ENCODE assay signal across 18 cellular contexts in the genomic region with DNA sequence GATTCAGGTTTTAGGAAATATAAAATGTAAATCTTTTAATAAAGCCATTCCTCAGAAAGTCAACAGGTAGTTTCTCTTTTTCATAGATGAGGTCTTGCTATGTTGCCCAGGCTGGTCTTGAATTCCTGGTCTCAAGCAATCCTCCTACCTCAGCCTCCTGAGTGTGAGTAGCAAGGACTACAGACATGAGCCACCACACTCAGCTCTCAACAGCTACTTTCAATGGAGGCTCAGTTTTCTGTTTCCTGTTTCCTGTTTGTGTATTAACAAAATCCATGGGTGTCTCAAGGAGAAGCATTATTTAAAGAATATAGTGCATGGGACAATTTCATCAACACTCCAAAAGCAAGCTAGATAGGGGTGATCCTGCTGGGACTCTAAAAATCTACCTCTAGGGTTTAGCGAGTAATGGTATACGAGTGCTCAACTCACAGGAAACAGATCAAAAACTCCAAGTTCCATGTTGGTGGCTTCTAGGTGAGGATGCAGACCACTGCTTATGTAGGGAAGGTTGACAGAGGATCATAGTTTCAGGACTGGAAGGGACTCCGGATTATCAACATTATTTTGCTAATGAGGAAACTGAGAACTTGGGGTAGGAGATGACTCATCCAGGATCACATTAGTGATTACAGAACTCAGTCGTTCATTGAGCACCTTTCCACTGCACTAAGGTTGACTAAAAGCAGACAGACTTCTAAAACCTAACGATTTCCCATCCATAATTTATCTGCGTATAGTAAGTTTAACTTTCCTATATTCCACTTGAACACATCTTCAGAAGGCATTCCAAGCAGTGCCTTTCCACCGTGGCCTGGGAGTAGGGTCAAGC.
DNase-seq lines count a peak whose midpoint lies in the region; ATAC-seq lines count a peak whose summit lies in the region.
"Had no signal": no experiment of that assay in that cellular context is flagged by ENCODE, and none has a peak within 500 bp of the region (broad histone marks: within the 10 kb centered on the region; RNA-seq: fewer than 3 reads in every experiment).

No MANE protein-coding gene starts in this region.

- peaks cover 21% of the 10 kb centered on the region for H3K4me1 Mint-ChIP-seq in activated naive CD8-positive, alpha-beta T cell treated with anti-CD3 and anti-CD28 coated beads, Interleukin-2, amount 10 ng/mL, durations not matched to agents 7 days and 5 days
- peaks cover 36% of the 10 kb centered on the region for H3K4me1 Mint-ChIP-seq in activated naive CD8-positive, alpha-beta T cell treated with anti-CD3 and anti-CD28 coated beads for 36 hours
- H3K4me1 Mint-ChIP-seq in T-helper 1 cell treated with Interleukin-12 subunit alpha and Interleukin-12 subunit beta and Interleukin-4 antibody, amounts not matched to agents 30 μg/mL and 1 μg/mL, for 36 hours (ENCODE audit: low read depth), result peaks cover 36% of the 10 kb centered on the region
- H3K4me1 Mint-ChIP-seq in stimulated activated effector memory CD8-positive, alpha-beta T cell treated with anti-CD3 and anti-CD28 coated beads, Interleukin-12 subunit alpha, Interleukin-12 subunit beta, amount 100 ng/mL, for 72 hours, result peaks cover 58% of the 10 kb centered on the region

- no peak for DNase-seq in activated naive CD8-positive, alpha-beta T cell treated with anti-CD3 and anti-CD28 coated beads, Interleukin-2, amount 10 ng/mL, durations not matched to agents 7 days and 5 days
- DNase-seq in activated naive CD8-positive, alpha-beta T cell treated with anti-CD3 and anti-CD28 coated beads for 36 hours, result no peak
- no peak for DNase-seq in stimulated activated effector memory CD8-positive, alpha-beta T cell treated with anti-CD3 and anti-CD28 coated beads, Interleukin-12 subunit alpha, Interleukin-12 subunit beta, amount 100 ng/mL, for 72 hours (ENCODE audit: low spot score in 2 of 2)
- no peak for DNase-seq in germinal center (ENCODE audit: low spot score)
- DNase-seq: aorta; central memory CD4-positive, alpha-beta T cell; DMS153; GM23248; heart left ventricle; NCI-H146; NCI-H2171; NCI-H524 treated with DMSO at 0.1 percent for 48 hours; testis had no signal

- ATAC-seq in activated naive CD8-positive, alpha-beta T cell treated with anti-CD3 and anti-CD28 coated beads, Interleukin-2, amount 10 ng/mL, durations not matched to agents 7 days and 5 days (ENCODE audit: low read depth), result peak; percentile 43
- peak; percentile 60 for ATAC-seq in GM19395 (IDR thresholded peaks at IDR 0.05; ENCODE audit: unreplicated experiment)
- ATAC-seq in stimulated activated effector memory CD8-positive, alpha-beta T cell treated with anti-CD3 and anti-CD28 coated beads, Interleukin-12 subunit alpha, Interleukin-12 subunit beta, amount 100 ng/mL, for 72 hours, result peak; percentile 72
- ATAC-seq in HG03108 (IDR thresholded peaks at IDR 0.05; ENCODE audit: unreplicated experiment), result no peak
- ATAC-seq: heart left ventricle, SK-N-SH treated with all-trans-retinoic acid at 6 μM for 48 hours had no signal

- no peak overlapping the region for H3K4me3 Mint-ChIP-seq in activated naive CD8-positive, alpha-beta T cell treated with anti-CD3 and anti-CD28 coated beads, Interleukin-2, amount 10 ng/mL, durations not matched to agents 7 days and 5 days
- no peak overlapping the region for H3K4me3 Mint-ChIP-seq in activated naive CD8-positive, alpha-beta T cell treated with anti-CD3 and anti-CD28 coated beads for 36 hours
- no peak overlapping the region for H3K4me3 Mint-ChIP-seq in T-helper 1 cell treated with Interleukin-12 subunit alpha and Interleukin-12 subunit beta and Interleukin-4 antibody, amounts not matched to agents 30 μg/mL and 1 μg/mL, for 36 hours
- no peak overlapping the region for H3K4me3 Mint-ChIP-seq in stimulated activated effector memory CD8-positive, alpha-beta T cell treated with anti-CD3 and anti-CD28 coated beads, Interleukin-12 subunit alpha, Interleukin-12 subunit beta, amount 100 ng/mL, for 72 hours
- H3K4me3 Mint-ChIP-seq: CD14-positive monocyte had no signal

- H3K27ac Mint-ChIP-seq in activated naive CD8-positive, alpha-beta T cell treated with anti-CD3 and anti-CD28 coated beads, Interleukin-2, amount 10 ng/mL, durations not matched to agents 7 days and 5 days, result peak overlapping the region; percentile 6
- H3K27ac Mint-ChIP-seq in activated naive CD8-positive, alpha-beta T cell treated with anti-CD3 and anti-CD28 coated beads for 36 hours, result no peak overlapping the region
- peak overlapping the region; percentile 47 for H3K27ac Mint-ChIP-seq in T-helper 1 cell treated with Interleukin-12 subunit alpha and Interleukin-12 subunit beta and Interleukin-4 antibody, amounts not matched to agents 30 μg/mL and 1 μg/mL, for 36 hours
- peak overlapping the region; percentile 17 for H3K27ac Mint-ChIP-seq in stimulated activated effector memory CD8-positive, alpha-beta T cell treated with anti-CD3 and anti-CD28 coated beads, Interleukin-12 subunit alpha, Interleukin-12 subunit beta, amount 100 ng/mL, for 72 hours
- H3K27ac Mint-ChIP-seq: CD14-positive monocyte had no signal

- peaks cover 41% of the 10 kb centered on the region for H3K36me3 Mint-ChIP-seq in activated naive CD8-positive, alpha-beta T cell treated with anti-CD3 and anti-CD28 coated beads, Interleukin-2, amount 10 ng/mL, durations not matched to agents 7 days and 5 days
- peaks cover 37% of the 10 kb centered on the region for H3K36me3 Mint-ChIP-seq in activated naive CD8-positive, alpha-beta T cell treated with anti-CD3 and anti-CD28 coated beads for 36 hours
- H3K36me3 Mint-ChIP-seq in T-helper 1 cell treated with Interleukin-12 subunit alpha and Interleukin-12 subunit beta and Interleukin-4 antibody, amounts not matched to agents 30 μg/mL and 1 μg/mL, for 36 hours (ENCODE audit: low read depth), result peaks cover 30% of the 10 kb centered on the region
- peaks cover 12% of the 10 kb centered on the region for H3K36me3 Mint-ChIP-seq in stimulated activated effector memory CD8-positive, alpha-beta T cell treated with anti-CD3 and anti-CD28 coated beads, Interleukin-12 subunit alpha, Interleukin-12 subunit beta, amount 100 ng/mL, for 72 hours

- H3K27me3 Mint-ChIP-seq in activated naive CD8-positive, alpha-beta T cell treated with anti-CD3 and anti-CD28 coated beads, Interleukin-2, amount 10 ng/mL, durations not matched to agents 7 days and 5 days, result no peaks in the 10 kb centered on the region
- H3K27me3 Mint-ChIP-seq in activated naive CD8-positive, alpha-beta T cell treated with anti-CD3 and anti-CD28 coated beads for 36 hours, result no peaks in the 10 kb centered on the region
- no peaks in the 10 kb centered on the region for H3K27me3 Mint-ChIP-seq in T-helper 1 cell treated with Interleukin-12 subunit alpha and Interleukin-12 subunit beta and Interleukin-4 antibody, amounts not matched to agents 30 μg/mL and 1 μg/mL, for 36 hours (ENCODE audit: low read depth)

- POLR2A ChIA-PET in activated naive CD8-positive, alpha-beta T cell treated with anti-CD3 and anti-CD28 coated beads, Interleukin-2, amount 10 ng/mL, durations not matched to agents 7 days and 5 days (lab: Charles Lee), result interaction anchor here (0.5 to 1.0 kb wide), 2 partner anchors 22 to 27 kb away, joined by 3 to 7 read pairs; no protein-coding TSS in a partner anchor

- peaks cover 9% of the 10 kb centered on the region for H3K9me3 Mint-ChIP-seq in activated naive CD8-positive, alpha-beta T cell treated with anti-CD3 and anti-CD28 coated beads, Interleukin-2, amount 10 ng/mL, durations not matched to agents 7 days and 5 days
- peaks cover 15% of the 10 kb centered on the region for H3K9me3 Mint-ChIP-seq in activated naive CD8-positive, alpha-beta T cell treated with anti-CD3 and anti-CD28 coated beads for 36 hours
- H3K9me3 Mint-ChIP-seq in T-helper 1 cell treated with Interleukin-12 subunit alpha and Interleukin-12 subunit beta and Interleukin-4 antibody, amounts not matched to agents 30 μg/mL and 1 μg/mL, for 36 hours, result peaks cover 21% of the 10 kb centered on the region
- H3K9me3 Mint-ChIP-seq in stimulated activated effector memory CD8-positive, alpha-beta T cell treated with anti-CD3 and anti-CD28 coated beads, Interleukin-12 subunit alpha, Interleukin-12 subunit beta, amount 100 ng/mL, for 72 hours, result peaks cover 7% of the 10 kb centered on the region
